18 cellular contexts compared by ENCODE assay signal in the genomic region with DNA sequence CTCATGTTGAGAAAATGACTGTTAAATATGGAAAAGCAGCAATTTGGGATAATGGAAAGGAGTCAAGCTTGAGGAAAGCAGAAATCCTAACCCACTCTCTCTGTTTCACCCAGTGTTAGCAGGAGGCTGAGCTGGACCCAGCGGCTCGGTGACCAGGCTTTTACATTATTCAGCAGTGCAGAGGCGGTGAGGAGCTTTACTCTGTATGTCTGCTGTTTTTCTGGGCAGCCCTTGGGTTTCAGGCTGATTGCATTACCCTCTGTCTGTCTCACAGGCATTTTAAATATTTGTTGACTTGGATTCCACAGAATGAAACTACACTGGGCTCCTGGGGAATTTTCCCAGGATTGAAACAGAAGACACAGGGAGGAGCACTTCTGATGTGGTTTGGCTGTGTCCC.
"Had no signal": no experiment of that assay in that cellular context is flagged by ENCODE, and none has a peak within 500 bp of the region (broad histone marks: within the 10 kb centered on the region; RNA-seq: fewer than 3 reads in every experiment).

No MANE protein-coding gene starts in this region.

- H3K4me3 ChIP-seq: esophagus muscularis mucosa, left lung, lung, smooth muscle cell, suprapubic skin, thyroid gland had no signal

- H3K36me3 ChIP-seq: esophagus muscularis mucosa, left lung, neutrophil, suprapubic skin, thyroid gland had no signal

- H3K9me3 Mint-ChIP-seq: dendritic cell treated with granulocyte-macrophage colony-stimulating factor and Interleukin-4, amounts not matched to agents 40 ng/mL and 50 ng/mL, for 4 days; effector memory CD8-positive, alpha-beta T cell; immature natural killer cell had no signal

- H3K4me1 ChIP-seq: foreskin keratinocyte, left lung, thyroid gland had no signal

- DNase-seq: effector memory CD8-positive, alpha-beta T cell; foreskin keratinocyte; immature natural killer cell; left lung; naive thymus-derived CD4-positive, alpha-beta T cell; nephron progenitor cell; posterior cingulate gyrus; stimulated activated CD4-positive, alpha-beta T cell treated with anti-CD3 and anti-CD28 coated beads, Interleukin-2, amount 100 ng/mL, for 48 hours; stimulated activated naive CD8-positive, alpha-beta T cell treated with anti-CD3 and anti-CD28 coated beads, Interleukin-15, Interleukin-2, amounts not matched to agents 100 U/mL and 50 U/mL, for 24 hours; thyroid gland had no signal

- H3K27ac ChIP-seq: epithelial cell of prostate, esophagus muscularis mucosa, foreskin keratinocyte, left lung, neutrophil, suprapubic skin, thyroid gland had no signal

- H3K27me3 ChIP-seq: foreskin keratinocyte, neutrophil, suprapubic skin, thyroid gland had no signal

- H3K4me2 ChIP-seq: smooth muscle cell had no signal

- H3K36me3 Mint-ChIP-seq: immature natural killer cell; naive thymus-derived CD4-positive, alpha-beta T cell; type B pancreatic cell had no signal

- H3K27ac Mint-ChIP-seq: dendritic cell treated with granulocyte-macrophage colony-stimulating factor and Interleukin-4, amounts not matched to agents 40 ng/mL and 50 ng/mL, for 4 days; effector memory CD8-positive, alpha-beta T cell; immature natural killer cell; naive thymus-derived CD4-positive, alpha-beta T cell; nephron progenitor cell; type B pancreatic cell had no signal

- H3K27me3 Mint-ChIP-seq: dendritic cell treated with granulocyte-macrophage colony-stimulating factor and Interleukin-4, amounts not matched to agents 40 ng/mL and 50 ng/mL, for 4 days; type B pancreatic cell had no signal

- H3K4me3 Mint-ChIP-seq: dendritic cell treated with granulocyte-macrophage colony-stimulating factor and Interleukin-4, amounts not matched to agents 40 ng/mL and 50 ng/mL, for 4 days; effector memory CD8-positive, alpha-beta T cell; immature natural killer cell; naive thymus-derived CD4-positive, alpha-beta T cell; nephron progenitor cell; type B pancreatic cell had no signal

- ATAC-seq: effector memory CD8-positive, alpha-beta T cell; foreskin keratinocyte; left lung; naive thymus-derived CD4-positive, alpha-beta T cell; stimulated activated naive CD8-positive, alpha-beta T cell treated with anti-CD3 and anti-CD28 coated beads, Interleukin-15, Interleukin-2, amounts not matched to agents 100 U/mL and 50 U/mL, for 24 hours had no signal
